ENCODE assay signal across 23 cellular contexts in genomic region chr9:4962085-4962484, GRCh38.
"Had no signal": no experiment of that assay in that cellular context is flagged by ENCODE, and none has a peak within 500 bp of the region (broad histone marks: within the 10 kb centered on the region; RNA-seq: fewer than 3 reads in every experiment).

No MANE protein-coding gene starts in this region.

- DNase-seq: activated CD4-positive, alpha-beta memory T cell treated with anti-CD3 and anti-CD28 coated beads, Interleukin-2, amount 10 ng/mL, durations not matched to agents 7 days and 5 days; activated CD4-positive, alpha-beta T cell treated with anti-CD3 and anti-CD28 coated beads for 36 hours; activated CD4-positive, alpha-beta T cell treated with anti-CD3 and anti-CD28 coated beads, Interleukin-2, amount 50 U/mL, for 1 hour; activated gamma-delta T cell; activated naive CD4-positive, alpha-beta T cell treated with anti-CD3 and anti-CD28 coated beads, Interleukin-2, amount 10 ng/mL, durations not matched to agents 7 days and 5 days; activated naive CD8-positive, alpha-beta T cell treated with anti-CD3 and anti-CD28 coated beads for 36 hours; activated T-cell treated with anti-CD3 and anti-CD28 coated beads for 4 hours; activated T-cell treated with anti-CD3 and anti-CD28 coated beads, Interleukin-2, amount 50 U/mL, for 48 hours; anterior cingulate cortex; KG1; NCI-H1092; NCI-H1417; NCI-H1930; NCI-H2107; NCI-H2171 treated with DMSO at 0.1 percent for 48 hours; NCI-H345; NCI-H510A treated with DMSO at 0.1 percent for 48 hours; NCI-H69; NK-92 treated with Interleukin-12 subunit alpha and Interleukin-12 subunit beta, amount 100 ng/mL, for 24 hours; PC-3; SHP77 treated with DMSO at 0.1 percent for 48 hours; T-cell; WERI-Rb-1 had no signal

- H3K36me3 ChIP-seq: WERI-Rb-1 had no signal

- H3K27ac ChIP-seq: WERI-Rb-1 had no signal
